In the genomic region with DNA sequence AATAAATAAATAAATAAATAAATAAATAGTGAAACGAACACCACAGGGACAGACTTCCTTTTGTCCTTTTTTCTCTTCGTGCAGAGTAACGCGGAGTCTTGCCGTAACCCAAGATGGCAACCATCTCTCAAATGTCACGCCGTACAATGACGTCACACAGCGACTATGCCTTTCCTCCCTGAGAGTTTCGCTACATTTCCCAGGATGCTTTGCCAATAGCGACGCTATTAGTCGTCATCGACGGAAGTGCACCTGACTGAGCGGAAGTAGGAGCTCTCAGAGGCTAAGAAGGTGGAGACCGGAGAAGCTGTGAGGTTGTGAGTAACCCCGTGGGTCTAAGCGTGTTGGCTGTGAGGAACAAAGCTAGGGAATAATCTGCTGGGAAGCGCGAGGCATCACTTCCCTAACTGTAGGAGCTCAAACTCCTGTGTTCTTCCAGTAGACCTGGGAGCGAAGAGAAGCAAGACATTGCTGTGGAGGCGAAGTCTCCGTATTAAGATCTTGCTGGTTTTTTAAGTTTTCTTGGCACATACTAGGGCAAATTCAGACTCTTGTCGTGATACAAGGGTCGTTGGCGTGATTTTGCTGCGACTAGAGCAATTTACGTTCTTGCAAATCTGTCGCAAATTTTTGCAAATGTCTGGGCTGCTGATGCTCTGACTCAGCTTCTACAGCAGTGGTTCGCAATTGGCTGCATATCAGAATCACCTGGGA, we compare ENCODE assay signal across 8 cellular contexts. TPM values are rescaled to one million over a fixed set of nuclear protein-coding genes. Genes with fewer than 3 reads are reported as not detected.
A peak's percentile ranks its signal among the peaks of the same experiment; 100 is the strongest.
DNase-seq lines count a peak whose midpoint lies in the region; ATAC-seq, FAIRE-seq and TF ChIP-seq lines count a peak whose summit lies in the region.

A gene with protein sequence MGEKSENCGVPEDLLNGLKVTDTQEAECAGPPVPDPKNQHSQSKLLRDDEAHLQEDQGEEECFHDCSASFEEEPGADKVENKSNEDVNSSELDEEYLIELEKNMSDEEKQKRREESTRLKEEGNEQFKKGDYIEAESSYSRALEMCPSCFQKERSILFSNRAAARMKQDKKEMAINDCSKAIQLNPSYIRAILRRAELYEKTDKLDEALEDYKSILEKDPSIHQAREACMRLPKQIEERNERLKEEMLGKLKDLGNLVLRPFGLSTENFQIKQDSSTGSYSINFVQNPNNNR (plus strand): TSS at position 263 of the 714 bp plus-strand sequence. CDS start 1,390 bp downstream, outside the sequence.

- DNase-seq in AG04449 (ENCODE audit: low read depth, low spot score) (peak; percentile 91), NCI-H2227 (lab: John Stamatoyannopoulos, UW; ENCODE audit: unreplicated experiment) (peak; percentile 97), WERI-Rb-1 (peak; percentile 95), cardiac fibroblast (ENCODE audit: low read depth in 2 of 2) (peak; percentile 99 to 100), iPS-NIHi11 (ENCODE audit: low spot score) (peak; percentile 95), small intestine (peak; percentile 100)

- CTCF ChIA-PET in AG04449 (lab: Yijun Ruan, JAX), result interaction anchor here (0.6 to 3.9 kb wide), 6 partner anchors 10 to 567 kb away, joined by 4 to 32 read pairs (median 6); no protein-coding TSS in a partner anchor

- H3K9me3 ChIP-seq in WERI-Rb-1 (ENCODE audit: severe bottlenecking) (no peaks in the 10 kb centered on the region), small intestine (ENCODE audit: control insufficient read depth, low read depth) (no peaks in the 10 kb centered on the region)

- no peak for TF ChIP-seq CTCF in AG04449 (IDR thresholded peaks at IDR 0.05; ENCODE audit: insufficient read depth, low read length, missing control alignments)
- TF ChIP-seq CTCF in WERI-Rb-1 (IDR thresholded peaks at IDR 0.05; ENCODE audit: low read depth, low read length), result no peak
- TF ChIP-seq CTCF in cardiac fibroblast (IDR thresholded peaks at IDR 0.05; ENCODE audit: low read depth, low read length), result no peak

- H3K36me3 ChIP-seq in WERI-Rb-1 (peaks cover 27% of the 10 kb centered on the region), small intestine (ENCODE audit: control insufficient read depth in 2 of 2, insufficient read depth in 2 of 2, low read length in 2 of 2) (no peaks in the 10 kb centered on the region)

- ATAC-seq in GM18873 (IDR thresholded peaks at IDR 0.05; ENCODE audit: low FRiP score, unreplicated experiment) (peak; percentile 99), HG03139 (IDR thresholded peaks at IDR 0.05; ENCODE audit: unreplicated experiment) (peak; percentile 100)

- POLR2A ChIA-PET in AG04449 (lab: Yijun Ruan, JAX), result interaction anchor here (0.7 to 1.4 kb wide), 3 partner anchors 110 to 554 kb away, joined by 3 to 4 read pairs (median 3); partner anchors contain the start of gene PWWP2A

- H3K4me3 ChIP-seq in AG04449 (ENCODE audit: low read depth, low read length) (peak within 1 kb of the TSS; percentile 76), WERI-Rb-1 (ENCODE audit: low read depth, low read length) (peak within 1 kb of the TSS; percentile 93), cardiac fibroblast (replicated peaks in 1 of 2; ENCODE audit: low read depth in 2 of 2, low read length in 2 of 2) (peak within 1 kb of the TSS; percentile 65 to 88), small intestine (ENCODE audit: low read depth in 1 of 2, low read length in 2 of 2) (peak within 1 kb of the TSS; percentile 75 to 93)

- 0 to 1% (median 0%) methylated on average over 31 of the region's 31 CpGs for WGBS in small intestine, 3 donors

- peak; percentile 92 for FAIRE-seq in small intestine (lab: Jason Lieb, UNC)

- H3K4me1 ChIP-seq in small intestine (ENCODE audit: control insufficient read depth in 2 of 2, insufficient read depth in 1 of 2, low read depth in 1 of 2, low read length in 1 of 2), result peaks cover 0 to 7% of the 10 kb centered on the region in 2 donors

- H3K27ac ChIP-seq in WERI-Rb-1 (peak within 1 kb of the TSS; percentile 61), small intestine (ENCODE audit: low read depth in 1 of 2, low read length in 1 of 2) (peak within 1 kb of the TSS; percentile 77 to 96)

- H3K27me3 ChIP-seq in WERI-Rb-1 (ENCODE audit: insufficient read depth, low read depth, severe bottlenecking) (no peaks in the 10 kb centered on the region), small intestine (ENCODE audit: control insufficient read depth in 2 of 2, insufficient read depth in 2 of 2, low read length in 2 of 2) (no peaks in the 10 kb centered on the region)

RNA-seq across cellular contexts. Expression of the gene that starts here (rescaled TPM):
- 10 to 100 TPM; 42.2 to 49.2 (median 44.7) TPM for polyA plus RNA-seq in small intestine

Comparison
In these comparisons a context has a peak if more than half of its experiments do, and no peak if none do; other contexts are left out.
1. Peak in every context shown above with its lines: DNase-seq, ATAC-seq, H3K4me3 ChIP-seq and H3K27ac ChIP-seq.